8 cellular contexts compared by ENCODE assay signal in the genomic region with DNA sequence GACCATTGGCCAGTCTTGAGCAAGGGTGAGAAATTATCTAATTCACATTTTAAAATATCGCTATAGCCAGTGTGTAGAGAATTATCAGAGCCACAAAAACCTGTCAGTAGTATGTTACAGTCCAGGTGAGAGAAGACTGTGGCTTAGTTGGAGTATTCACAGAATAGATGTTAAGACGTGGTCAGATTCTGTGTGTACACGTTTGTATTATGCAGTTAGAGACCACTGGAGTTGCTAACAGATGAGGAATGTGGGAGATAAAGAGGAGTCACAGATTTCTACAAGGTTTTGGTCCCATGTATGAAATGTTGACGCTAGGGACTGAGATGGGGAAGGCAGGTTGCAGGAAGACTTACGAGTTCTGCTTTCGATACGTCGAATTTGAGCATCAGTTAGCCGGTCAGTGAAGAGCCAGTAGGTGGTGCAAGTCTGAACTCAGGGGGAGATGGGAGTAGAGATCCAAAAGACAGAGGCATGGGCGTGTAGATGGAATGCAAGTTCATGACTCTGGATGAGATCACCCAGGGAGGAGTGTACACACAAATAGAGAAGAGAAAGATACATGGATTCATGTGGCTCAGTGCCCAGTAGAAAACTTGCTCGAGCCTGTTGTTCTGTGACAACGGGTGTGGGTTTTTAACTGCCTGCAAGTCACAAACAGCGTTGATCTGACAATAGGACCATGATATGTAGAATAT.
DNase-seq lines count a peak whose midpoint lies in the region; ATAC-seq and TF ChIP-seq lines count a peak whose summit lies in the region.

No MANE protein-coding gene starts in this region.

- H4K20me1 ChIP-seq in H9 (ENCODE audit: control insufficient read depth, insufficient read depth, insufficient read length), result no peaks in the 10 kb centered on the region

- H3K36me3 Mint-ChIP-seq in H9 (ENCODE audit: insufficient read depth in 1 of 3, low read depth in 3 of 3), result no peaks in the 10 kb centered on the region

- no peak overlapping the region for H3K9ac ChIP-seq in H9 (ENCODE audit: extremely low read depth, insufficient read length, low read length)

- no peak overlapping the region for H4K91ac ChIP-seq in H9 (ENCODE audit: insufficient read length, low read depth, low read length)

- H3K9me3 ChIP-seq in H9 (ENCODE audit: control insufficient read depth, low read depth, low read length), result no peaks in the 10 kb centered on the region
- H3K9me3 ChIP-seq in SJSA1 (replicated peaks), result no peaks in the 10 kb centered on the region

- H3K18ac ChIP-seq in H9 (ENCODE audit: insufficient read length, low read depth, low read length), result no peak overlapping the region

- no peak overlapping the region for H3K14ac ChIP-seq in H9 (ENCODE audit: insufficient read depth, low read length)

- H3K56ac ChIP-seq in H9 (ENCODE audit: insufficient read length, low read depth, low read length), result no peak overlapping the region

- H2AFZ ChIP-seq in H9 (ENCODE audit: low read length), result no peak overlapping the region

- no peak overlapping the region for H3K27ac Mint-ChIP-seq in H9

- H3K36me3 ChIP-seq in SJSA1, result no peaks in the 10 kb centered on the region

- no peaks in the 10 kb centered on the region for H3K4me1 ChIP-seq in H9 (ENCODE audit: insufficient read depth, low read length)
- peaks cover 39% of the 10 kb centered on the region for H3K4me1 ChIP-seq in SJSA1 (replicated peaks)

- H3K23me2 ChIP-seq in H9 (ENCODE audit: insufficient read length, low read depth, low read length, poor library complexity, severe bottlenecking), result no peaks in the 10 kb centered on the region

- no peaks in the 10 kb centered on the region for H3K27me3 Mint-ChIP-seq in H9 (ENCODE audit: low read depth)

- DNase-seq in H9 (peak; percentile 58), SJSA1 (ENCODE audit: low read depth in 1 of 2, low spot score in 2 of 2) (peak; percentile 91), Right ventricle myocardium superior (peak; percentile 33), skeletal muscle cell (ENCODE audit: low read depth) (peak; percentile 89), NCI-H2029 treated with DMSO at 0.1 percent for 48 hours (lab: John Stamatoyannopoulos, UW) (no peak)
- no peak for DNase-seq in stimulated activated naive CD4-positive, alpha-beta T cell (lab: John Stamatoyannopoulos, UW)

- H3K23ac ChIP-seq in H9 (ENCODE audit: insufficient read length, low read depth, low read length), result no peak overlapping the region

- no peak overlapping the region for H3K4me2 ChIP-seq in H9 (ENCODE audit: insufficient read depth, insufficient read length, low read length)

- H2BK5ac ChIP-seq in H9 (ENCODE audit: insufficient read length, low read length), result no peak overlapping the region

- H3K4me1 Mint-ChIP-seq in H9, result 0 out of 4 replicates have a peak, but pooled peaks cover 0 to 2% of the 10 kb centered on the region in 2 experiments

- WGBS in H9 (ENCODE audit: extremely low coverage, insufficient read length, low lambda C conversion rate), result no CpG with 5 or more reads among the region's 13 CpGs

- no peak overlapping the region for H2BK120ac ChIP-seq in H9 (ENCODE audit: low read depth, low read length, poor library complexity, severe bottlenecking)

- no peak overlapping the region for H3K4ac ChIP-seq in H9 (ENCODE audit: low read depth, low read length)

- no peak overlapping the region for H4K5ac ChIP-seq in H9 (ENCODE audit: insufficient read length, low read depth, low read length)

- no peaks in the 10 kb centered on the region for H3K9me3 Mint-ChIP-seq in H9

- H3K4me3 ChIP-seq in SJSA1 (peak overlapping the region; percentile 16), skeletal muscle cell (ENCODE audit: low read depth, low read length) (no peak overlapping the region)

- peak; percentile 51 for TF ChIP-seq CTCF in H9 (conservative IDR thresholded peaks at IDR 0.05)

- intact Hi-C loops in Right ventricle myocardium superior (cut with DNase I), result no loop called here

- H2AK5ac ChIP-seq in H9 (ENCODE audit: insufficient read length, low read length), result no peak overlapping the region

- H3K27ac ChIP-seq in H9 (ENCODE audit: insufficient read length, low read depth, low read length) (no peak overlapping the region), SJSA1 (peak overlapping the region; percentile 89)

- no peak overlapping the region for H3T11ph ChIP-seq in H9 (ENCODE audit: low read length)

- H3K27me3 ChIP-seq in H9 (ENCODE audit: insufficient read depth, low read length) (no peaks in the 10 kb centered on the region), SJSA1 (replicated peaks) (no peaks in the 10 kb centered on the region)

- no peak overlapping the region for H4K8ac ChIP-seq in H9 (replicated peaks; ENCODE audit: insufficient read length, low read depth, low read length)

- no peaks in the 10 kb centered on the region for H3K79me1 ChIP-seq in H9 (ENCODE audit: insufficient read depth, low read depth, low read length, poor library complexity, severe bottlenecking)

- no peak overlapping the region for H3K4me3 Mint-ChIP-seq in H9

- H2BK15ac ChIP-seq in H9 (ENCODE audit: low read depth, low read length), result no peak overlapping the region

- ATAC-seq in Right ventricle myocardium superior (ENCODE audit: poor library complexity) (peak; percentile 92), GM18517 (IDR thresholded peaks at IDR 0.05; ENCODE audit: unreplicated experiment) (no peak), GM18870 (IDR thresholded peaks at IDR 0.05; ENCODE audit: unreplicated experiment) (no peak)

- H2BK12ac ChIP-seq in H9 (ENCODE audit: insufficient read length, low read depth, low read length), result no peak overlapping the region

- no peaks in the 10 kb centered on the region for H3K79me2 ChIP-seq in H9 (ENCODE audit: insufficient read depth, low read length)

- no peak overlapping the region for H2BK20ac ChIP-seq in H9 (ENCODE audit: low read depth, low read length, poor library complexity, severe bottlenecking)

Comparison
In these comparisons a context has a peak if more than half of its experiments do, and no peak if none do; other contexts are left out.
1. DNase-seq: peak in H9 (single experiment), SJSA1 (2 of 2), Right ventricle myocardium superior (single experiment) and skeletal muscle cell (single experiment); none in NCI-H2029 treated with DMSO at 0.1 percent for 48 hours (single experiment) and stimulated activated naive CD4-positive, alpha-beta T cell (0 of 6).